Comparison of ENCODE assay signal across 12 cellular contexts in the genomic region with DNA sequence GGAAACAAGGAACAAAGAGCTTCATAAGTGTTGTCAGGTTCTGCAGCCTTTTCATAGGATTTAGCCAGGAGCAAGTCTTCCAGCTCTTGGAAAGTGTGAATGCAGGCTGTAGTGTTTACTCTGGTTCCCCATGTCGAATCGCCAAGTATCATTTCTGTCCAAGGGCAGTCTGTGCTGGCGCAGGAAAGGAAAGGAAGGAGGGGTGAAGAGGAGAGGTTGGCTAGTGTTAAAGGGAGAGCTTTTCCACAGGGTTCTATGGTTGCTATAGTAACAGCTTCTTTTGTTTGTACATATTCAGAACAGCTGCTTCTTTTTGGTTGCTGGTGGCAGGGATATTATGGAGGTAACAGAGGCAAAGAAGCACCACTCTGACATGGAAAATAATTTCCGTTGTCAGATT.
DNase-seq lines count a peak whose midpoint lies in the region; ATAC-seq, FAIRE-seq and TF ChIP-seq lines count a peak whose summit lies in the region.
"Had no signal": no experiment of that assay in that cellular context is flagged by ENCODE, and none has a peak within 500 bp of the region (broad histone marks: within the 10 kb centered on the region; RNA-seq: fewer than 3 reads in every experiment).

No MANE protein-coding gene starts in this region.

- peak overlapping the region; percentile 71 for H3K4me3 Mint-ChIP-seq in glutamatergic neuron (ENCODE audit: unreplicated experiment)
- H3K4me3 Mint-ChIP-seq: activated T-helper 17 cell treated with anti-CD3 and anti-CD28 coated beads, Interleukin-2, amount 50 U/mL, for 72 hours had no signal

- TF ChIP-seq RAD21 in HepG2 (CRISPR knock-in tag; IDR thresholded peaks at IDR 0.05), result no peak

- H3K4me2 ChIP-seq in HepG2 (ENCODE audit: low read depth, low read length), result no peak overlapping the region
- H3K4me2 ChIP-seq: A549 had no signal

- peak overlapping the region; percentile 95 for H3K27ac Mint-ChIP-seq in glutamatergic neuron (ENCODE audit: unreplicated experiment)
- H3K27ac Mint-ChIP-seq: activated T-helper 17 cell treated with anti-CD3 and anti-CD28 coated beads, Interleukin-2, amount 50 U/mL, for 72 hours had no signal

- H3K4me3 ChIP-seq in HepG2 (replicated peaks in 1 of 3; ENCODE audit: insufficient read depth in 1 of 3, low read depth in 2 of 3, low read length in 3 of 3), result no peak overlapping the region
- no peak overlapping the region for H3K4me3 ChIP-seq in right lobe of liver
- H3K4me3 ChIP-seq: A549 had no signal

- CTCF ChIA-PET in HepG2 (lab: Yijun Ruan, JAX; ENCODE audit: low intra/inter-chr PET ratio, low total read pairs), result no interaction called here

- in situ Hi-C loops in HepG2 (cut with HindIII; ENCODE audit: extremely low pct_ligation_motif_present, low pct_unique_long_range_greater_than_20kb), result no loop called here

- WGBS in HepG2 (ENCODE audit: low lambda C conversion rate), result 50% methylated on average over 4 of the region's 4 CpGs
- 82% methylated on average over 4 of the region's 4 CpGs for WGBS in right lobe of liver (ENCODE audit: insufficient coverage, low coverage, low lambda C conversion rate, missing lambda C conversion rate)

- H3K79me2 ChIP-seq in HepG2 (ENCODE audit: insufficient read depth, low read length), result no peaks in the 10 kb centered on the region

- DNase-seq in HepG2 (ENCODE audit: low spot score) (no peak), right lobe of liver (no peak), NCI-H524 treated with DMSO at 0.1 percent for 48 hours (lab: John Stamatoyannopoulos, UW) (peak; percentile 10), glutamatergic neuron (no peak), OCI-M1 (lab: John Stamatoyannopoulos, UW) (no peak), activated gamma-delta T cell treated with Interleukin-2 at 50 U/mL for 16 hours (no peak)
- DNase-seq in activated CD8-positive, alpha-beta memory T cell treated with anti-CD3 and anti-CD28 coated beads for 24 hours, result no peak
- DNase-seq: kidney; stimulated activated CD4-positive, alpha-beta T cell treated with anti-CD3 and anti-CD28 coated beads, Interleukin-2, amount 100 ng/mL, for 24 hours had no signal

- no peaks in the 10 kb centered on the region for H4K20me1 ChIP-seq in HepG2 (ENCODE audit: insufficient read depth, low read length)

- FAIRE-seq in HepG2 (lab: Jason Lieb, UNC), result no peak
- FAIRE-seq: A549, kidney had no signal

- no peak overlapping the region for H2AFZ ChIP-seq in HepG2 (ENCODE audit: low read length)

- H3K9me3 Mint-ChIP-seq in glutamatergic neuron (ENCODE audit: unreplicated experiment), result peaks cover 3% of the 10 kb centered on the region
- H3K9me3 Mint-ChIP-seq: activated T-helper 17 cell treated with anti-CD3 and anti-CD28 coated beads, Interleukin-2, amount 50 U/mL, for 72 hours had no signal

- H3K27ac ChIP-seq in HepG2 (ENCODE audit: extremely low read length, insufficient read depth, low read length) (no peak overlapping the region), right lobe of liver (no peak overlapping the region)
- H3K27ac ChIP-seq: A549 had no signal

- TF ChIP-seq EP300 in HepG2 (IDR thresholded peaks at IDR 0.05; ENCODE audit: low read depth in 2 of 2, low read length in 2 of 2), result no peak
- no peak for TF ChIP-seq EP300 in HepG2 (CRISPR knock-in tag; IDR thresholded peaks at IDR 0.05; ENCODE audit: borderline replicate concordance)

- intact Hi-C loops in HepG2 (cut with micrococcal nuclease; ENCODE audit: unreplicated experiment), result no loop called here
- intact Hi-C loops in right lobe of liver (cut with DNase I), result no loop called here

- TF ChIP-seq POLR2A in HepG2 (IDR thresholded peaks at IDR 0.05; ENCODE audit: insufficient read depth in 1 of 2, low read depth in 2 of 2, low read length in 2 of 2) (no peak), right lobe of liver (IDR thresholded peaks at IDR 0.05) (no peak)

- H3K27me3 Mint-ChIP-seq in glutamatergic neuron (ENCODE audit: unreplicated experiment), result peaks cover 2% of the 10 kb centered on the region

- peaks cover 18% of the 10 kb centered on the region for H3K4me1 Mint-ChIP-seq in glutamatergic neuron (ENCODE audit: low read depth, unreplicated experiment)
- H3K4me1 Mint-ChIP-seq: activated T-helper 17 cell treated with anti-CD3 and anti-CD28 coated beads, Interleukin-2, amount 50 U/mL, for 72 hours had no signal

- H3K27me3 ChIP-seq in HepG2 (ENCODE audit: control insufficient read depth in 1 of 2, insufficient read depth in 2 of 2, low read length in 2 of 2) (no peaks in the 10 kb centered on the region), right lobe of liver (no peaks in the 10 kb centered on the region)

- H3K9ac ChIP-seq in HepG2 (ENCODE audit: insufficient read depth, low read depth, low read length), result no peak overlapping the region

- H3K36me3 ChIP-seq in HepG2 (replicated peaks in 1 of 2; ENCODE audit: control insufficient read depth in 1 of 2, insufficient read depth in 2 of 2, low read length in 2 of 2) (no peaks in the 10 kb centered on the region), right lobe of liver (no peaks in the 10 kb centered on the region)

- TF ChIP-seq CTCF in HepG2 (CRISPR knock-in tag; IDR thresholded peaks at IDR 0.05) (no peak), right lobe of liver (IDR thresholded peaks at IDR 0.05) (no peak), glutamatergic neuron (IDR thresholded peaks at IDR 0.05; ENCODE audit: partially characterized antibody, unreplicated experiment) (no peak)

- no peaks in the 10 kb centered on the region for H3K4me1 ChIP-seq in HepG2 (ENCODE audit: insufficient read depth, low read length)
- H3K4me1 ChIP-seq in right lobe of liver, result no peaks in the 10 kb centered on the region
- H3K4me1 ChIP-seq: A549 had no signal

- POLR2A ChIA-PET in HepG2 (lab: Yijun Ruan, JAX), result no interaction called here

- no peaks in the 10 kb centered on the region for H3K36me3 Mint-ChIP-seq in glutamatergic neuron (ENCODE audit: unreplicated experiment)

- no TSS peak for BruUV-seq in HepG2 (replicated peaks; lab: Mats Ljungman, UMichigan)

- H3K9me3 ChIP-seq in HepG2 (ENCODE audit: low read length) (no peaks in the 10 kb centered on the region), right lobe of liver (no peaks in the 10 kb centered on the region)
- H3K9me3 ChIP-seq: A549 had no signal

- no peak for ATAC-seq in HepG2
- ATAC-seq in right lobe of liver, result no peak
- no peak for ATAC-seq in HG03108 (IDR thresholded peaks at IDR 0.05; ENCODE audit: unreplicated experiment)
- ATAC-seq: A549; activated T-helper 17 cell treated with anti-CD3 and anti-CD28 coated beads, Interleukin-2, amount 50 U/mL, for 72 hours had no signal

TF ChIP-seq in HepG2, 621 proteins besides CTCF, POLR2A, EP300 and RAD21:
- peak; percentile 30; the same call in 1 of the 2 replicates for TF ChIP-seq RFX1 (IDR thresholded peaks at IDR 0.05)
- TF ChIP-seq JUN (CRISPR knock-in tag; IDR thresholded peaks at IDR 0.05), result no peak
- no peak for TF ChIP-seq ZNF598 (CRISPR knock-in tag; IDR thresholded peaks at IDR 0.05; ENCODE audit: borderline replicate concordance)
